Comparison of ENCODE assay signal across 9 cellular contexts in genomic region chr17:1001640-1002411, GRCh38. TPM values are rescaled to one million over a fixed set of nuclear protein-coding genes. Genes with fewer than 3 reads are reported as not detected.
DNase-seq lines count a peak whose midpoint lies in the region; ATAC-seq and TF ChIP-seq lines count a peak whose summit lies in the region.
"Had no signal": no experiment of that assay in that cellular context is flagged by ENCODE, and none has a peak within 500 bp of the region (broad histone marks: within the 10 kb centered on the region; RNA-seq: fewer than 3 reads in every experiment).

No MANE protein-coding gene starts in this region.

- no peak for ATAC-seq in HG03521 (IDR thresholded peaks at IDR 0.05; ENCODE audit: unreplicated experiment)

- CTCF ChIA-PET in AG04450 (lab: Charles Lee), result interaction anchor here (0.9 to 10.3 kb wide), 3 partner anchors 13 to 186 kb away, joined by 3 to 141 read pairs (median 3); no protein-coding TSS in a partner anchor

- H3K4me3 ChIP-seq in AG04450 (ENCODE audit: low read depth, low read length) (no peak overlapping the region), epithelial cell of esophagus (ENCODE audit: low read length) (no peak overlapping the region), muscle layer of colon (ENCODE audit: low read depth in 1 of 2, low read length in 2 of 2) (no peak overlapping the region)

- TF ChIP-seq CTCF in AG04450 (IDR thresholded peaks at IDR 0.05; ENCODE audit: low read depth, low read length), result no peak
- no peak for TF ChIP-seq CTCF in epithelial cell of esophagus (IDR thresholded peaks at IDR 0.05; ENCODE audit: insufficient read depth, low read depth, low read length, missing control alignments)

- H3K9me3 ChIP-seq in AG04450 (ENCODE audit: control insufficient read depth, insufficient read depth, low read length) (peaks cover 7% of the 10 kb centered on the region; the same call in 1 of the 2 replicates), muscle layer of colon (ENCODE audit: low read length) (no peaks in the 10 kb centered on the region)

- no peak overlapping the region for H3K9ac ChIP-seq in muscle layer of colon (ENCODE audit: low read length)

- peak overlapping the region; percentile 92 for H3K27ac ChIP-seq in AG04450 (ENCODE audit: low read depth, low read length)
- peak overlapping the region; percentile 56 for H3K27ac ChIP-seq in muscle layer of colon (ENCODE audit: low read depth, low read length)

- peaks cover 81% of the 10 kb centered on the region for H3K4me1 ChIP-seq in muscle layer of colon (ENCODE audit: insufficient read depth, low read length)

- H3K27me3 ChIP-seq in AG04450 (ENCODE audit: control insufficient read depth, insufficient read depth, low read length), result no peaks in the 10 kb centered on the region
- no peaks in the 10 kb centered on the region for H3K27me3 ChIP-seq in muscle layer of colon (ENCODE audit: control insufficient read depth in 1 of 2, insufficient read depth in 2 of 2, low read length in 2 of 2)

- POLR2A ChIA-PET in AG04450 (lab: Yijun Ruan, JAX), result interaction anchor here (0.7 to 2.5 kb wide), 6 partner anchors 27 to 114 kb away, joined by 3 to 11 read pairs (median 5); no protein-coding TSS in a partner anchor

- H3K36me3 ChIP-seq in muscle layer of colon (ENCODE audit: insufficient read depth, low read length), result peaks cover 48% of the 10 kb centered on the region

- DNase-seq in AG04450 (ENCODE audit: low read depth, low spot score) (no peak), NCI-H2171 (lab: John Stamatoyannopoulos, UW) (peak; percentile 24), epithelial cell of esophagus (ENCODE audit: low read depth) (peak; percentile 65), DMS79 treated with DMSO at 0.1 percent for 48 hours (lab: John Stamatoyannopoulos, UW) (no peak), amniotic stem cell (lab: John Stamatoyannopoulos, UW) (no peak)
- no peak for DNase-seq in stimulated activated CD4-positive, alpha-beta T cell treated with anti-CD3 and anti-CD28 coated beads, Interleukin-2, amount 100 ng/mL, for 24 hours
- DNase-seq: NCI-H1436 treated with DMSO at 0.1 percent for 48 hours had no signal

RNA-seq across cellular contexts. Expression of gene TIMM22, which starts 4.9 kb away (rescaled TPM):
- 17.7 and 18.1 TPM in 2 replicates for polyA plus RNA-seq in AG04450 (2011; rRNA removed)
- polyA minus RNA-seq in AG04450 (2011; rRNA and poly(A)+ RNA removed), result 13.9 and 15.9 TPM in 2 replicates

RNA-seq across cellular contexts. Expression of gene NXN, which starts 22.2 kb away (rescaled TPM):
- polyA plus RNA-seq in AG04450 (2011; rRNA removed), result 118 and 135 TPM in 2 replicates
- 197 and 233 TPM in 2 replicates for polyA minus RNA-seq in AG04450 (2011; rRNA and poly(A)+ RNA removed)

Comparison
In these comparisons a context has a peak if more than half of its experiments do, and no peak if none do; other contexts are left out.
1. DNase-seq: peak in NCI-H2171 (single experiment) and epithelial cell of esophagus (single experiment); none in AG04450 (single experiment), DMS79 treated with DMSO at 0.1 percent for 48 hours (single experiment), stimulated activated CD4-positive, alpha-beta T cell treated with anti-CD3 and anti-CD28 coated beads, Interleukin-2, amount 100 ng/mL, for 24 hours (0 of 2) and amniotic stem cell (single experiment).